ENCODE assay signal across 14 cellular contexts in the genomic region with DNA sequence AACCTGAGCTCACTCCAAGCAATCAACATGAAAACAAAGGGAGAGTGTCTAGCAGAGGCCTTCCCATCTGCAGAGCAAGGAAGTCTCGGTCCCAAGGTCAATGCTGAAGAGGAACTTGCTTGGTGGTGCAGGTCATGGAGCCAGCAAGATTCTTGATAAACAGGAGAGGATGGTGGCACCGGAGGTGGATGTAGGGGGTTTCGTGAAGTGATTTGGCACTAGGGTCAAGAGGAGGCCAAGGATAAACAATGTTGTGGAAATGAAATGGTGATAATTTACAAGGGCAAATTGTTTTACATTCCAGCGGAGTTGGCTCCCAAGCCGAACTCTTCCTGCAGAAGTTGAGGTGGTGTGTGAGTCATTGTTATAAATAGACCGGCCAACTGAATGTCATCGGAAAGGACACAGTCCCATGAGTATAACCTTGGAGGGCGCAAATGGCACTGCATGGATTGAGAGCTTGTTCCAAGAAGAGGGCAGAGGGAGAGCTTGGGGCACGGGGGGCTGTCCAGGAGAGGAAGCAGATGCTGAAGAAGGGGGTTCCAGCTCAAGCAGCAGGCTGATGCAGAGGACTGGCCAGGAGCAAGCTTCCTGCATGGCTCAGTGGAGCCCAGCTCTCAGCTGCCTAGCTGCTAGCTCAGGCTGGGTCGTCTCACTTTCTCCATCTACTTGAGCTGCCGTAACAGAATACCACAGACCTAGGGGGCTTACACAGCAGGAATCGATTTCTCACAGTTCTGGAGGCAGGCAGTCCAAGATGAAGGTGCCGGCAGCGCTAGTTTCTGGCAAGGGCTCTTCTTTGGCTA.
DNase-seq lines count a peak whose midpoint lies in the region; ATAC-seq and TF ChIP-seq lines count a peak whose summit lies in the region.
"Had no signal": no experiment of that assay in that cellular context is flagged by ENCODE, and none has a peak within 500 bp of the region (broad histone marks: within the 10 kb centered on the region; RNA-seq: fewer than 3 reads in every experiment).

No MANE protein-coding gene starts in this region.

- H3K9me3 ChIP-seq in right lobe of liver = no peaks in the 10 kb centered on the region
- no peaks in the 10 kb centered on the region for H3K9me3 ChIP-seq in effector memory CD4-positive, alpha-beta T cell (ENCODE audit: control insufficient read depth, low read length)
- H3K9me3 ChIP-seq: A549 had no signal

- 69% methylated on average over 11 of the region's 14 CpGs for WGBS in right lobe of liver (ENCODE audit: insufficient coverage, low coverage, low lambda C conversion rate, missing lambda C conversion rate)

- H3K4me3 ChIP-seq in choroid plexus epithelial cell (ENCODE audit: low read depth, low read length) = no peak overlapping the region
- no peak overlapping the region for H3K4me3 ChIP-seq in right lobe of liver
- no peak overlapping the region for H3K4me3 ChIP-seq in effector memory CD4-positive, alpha-beta T cell (ENCODE audit: insufficient read depth, low read depth, low read length, poor library complexity, severe bottlenecking)
- H3K4me3 ChIP-seq: A549 had no signal

- peak; percentile 88 for ATAC-seq in Right ventricle myocardium inferior
- peak; percentile 68 to 77 (median 72) for ATAC-seq in right lobe of liver
- ATAC-seq: activated CD8-positive, alpha-beta T cell treated with anti-CD3 and anti-CD28 coated beads for 36 hours; stimulated activated memory B cell treated with anti-CD40 and anti-IgM and Interleukin-4, amounts not matched to agents 10 μg/mL and 1 μg/mL and 100 μg/mL, for 72 hours had no signal

- H3K27ac ChIP-seq in right lobe of liver = no peak overlapping the region
- no peak overlapping the region for H3K27ac ChIP-seq in effector memory CD4-positive, alpha-beta T cell (ENCODE audit: insufficient read depth, low read length, poor library complexity, severe bottlenecking)
- H3K27ac ChIP-seq: A549 had no signal

- H3K4me1 ChIP-seq in right lobe of liver = no peaks in the 10 kb centered on the region
- H3K4me1 ChIP-seq in effector memory CD4-positive, alpha-beta T cell (ENCODE audit: control insufficient read depth, insufficient read depth, low read length, poor library complexity, severe bottlenecking) = no peaks in the 10 kb centered on the region
- H3K4me1 ChIP-seq: A549 had no signal

- no peak for TF ChIP-seq POLR2A in right lobe of liver (IDR thresholded peaks at IDR 0.05)

- H3K36me3 ChIP-seq in right lobe of liver = no peaks in the 10 kb centered on the region
- H3K36me3 ChIP-seq in effector memory CD4-positive, alpha-beta T cell (ENCODE audit: control insufficient read depth, insufficient read depth, low read length) = no peaks in the 10 kb centered on the region

- H3K27me3 ChIP-seq in right lobe of liver = no peaks in the 10 kb centered on the region
- no peaks in the 10 kb centered on the region for H3K27me3 ChIP-seq in effector memory CD4-positive, alpha-beta T cell (replicated peaks; ENCODE audit: control insufficient read depth, insufficient read depth, low read length, poor library complexity, severe bottlenecking)

- TF ChIP-seq CTCF in choroid plexus epithelial cell (conservative IDR thresholded peaks at IDR 0.05; ENCODE audit: low read depth, low read length) = no peak
- no peak for TF ChIP-seq CTCF in right lobe of liver (IDR thresholded peaks at IDR 0.05)

- intact Hi-C loops in Right ventricle myocardium inferior (cut with DNase I) = no loop called here
- intact Hi-C loops in cardiac septum (cut with DNase I) = no loop called here
- intact Hi-C loops in right lobe of liver (cut with DNase I) = no loop called here

- DNase-seq in Right ventricle myocardium inferior (ENCODE audit: missing footprints) (no peak), cardiac septum (ENCODE audit: low spot score) (no peak), choroid plexus epithelial cell (ENCODE audit: low read depth) (peak; percentile 66), right lobe of liver (no peak), ecto neural progenitor cell (ENCODE audit: low spot score) (no peak), hippocampal formation (lab: John Stamatoyannopoulos, UW) (no peak), DMS153 (lab: John Stamatoyannopoulos, UW) (no peak)
- no peak for DNase-seq in effector memory CD4-positive, alpha-beta T cell
- DNase-seq: activated CD8-positive, alpha-beta T cell treated with anti-CD3 and anti-CD28 coated beads for 36 hours; DMS79 treated with DMSO at 0.1 percent for 48 hours; NCI-H1436 treated with DMSO at 0.1 percent for 48 hours; NK-92 treated with Interleukin-12 subunit alpha and Interleukin-12 subunit beta, amount 100 ng/mL, for 24 hours had no signal
